19 cellular contexts compared by ENCODE assay signal in genomic region chr3:118946449-118946848, GRCh38.
"Had no signal": no experiment of that assay in that cellular context is flagged by ENCODE, and none has a peak within 500 bp of the region (broad histone marks: within the 10 kb centered on the region; RNA-seq: fewer than 3 reads in every experiment).

No MANE protein-coding gene starts in this region.

- ATAC-seq: gastrocnemius medialis; left lobe of liver; mucosa of descending colon; naive thymus-derived CD8-positive, alpha-beta T cell had no signal

- H3K36me3 Mint-ChIP-seq: naive thymus-derived CD8-positive, alpha-beta T cell had no signal

- H3K9me3 ChIP-seq: esophagus muscularis mucosa, gastrocnemius medialis, mucosa of descending colon, ovary, right atrium auricular region, testis, tibial nerve had no signal

- FAIRE-seq: small intestine had no signal

- H3K4me3 Mint-ChIP-seq: naive thymus-derived CD8-positive, alpha-beta T cell; neural crest cell; stimulated activated naive CD8-positive, alpha-beta T cell treated with anti-CD3 and anti-CD28 coated beads, Interleukin-15, Interleukin-2, amounts not matched to agents 100 ng/mL and 50 ng/mL, for 24 hours had no signal

- H3K27me3 ChIP-seq: dorsolateral prefrontal cortex, esophagus muscularis mucosa, gastrocnemius medialis, ovary, right atrium auricular region, testis, tibial nerve had no signal

- H3K36me3 ChIP-seq: esophagus muscularis mucosa, gastrocnemius medialis, ovary, right atrium auricular region, tibial nerve had no signal

- H3K9me3 Mint-ChIP-seq: naive thymus-derived CD8-positive, alpha-beta T cell; stimulated activated naive CD8-positive, alpha-beta T cell treated with anti-CD3 and anti-CD28 coated beads, Interleukin-15, Interleukin-2, amounts not matched to agents 100 ng/mL and 50 ng/mL, for 24 hours had no signal

- H3K27ac Mint-ChIP-seq: stimulated activated naive CD8-positive, alpha-beta T cell treated with anti-CD3 and anti-CD28 coated beads, Interleukin-15, Interleukin-2, amounts not matched to agents 100 ng/mL and 50 ng/mL, for 24 hours had no signal

- DNase-seq: dorsolateral prefrontal cortex; effector CD8-positive, alpha-beta T cell; gastrocnemius medialis; glutamatergic neuron; islet precursor cell; mammary epithelial cell; mucosa of descending colon; naive thymus-derived CD8-positive, alpha-beta T cell; ovary; small intestine; stimulated activated CD4-positive, alpha-beta T cell treated with anti-CD3 and anti-CD28 coated beads, Interleukin-2, amount 100 ng/mL, for 48 hours had no signal

- H3K4me3 ChIP-seq: coronary artery, esophagus muscularis mucosa, gastrocnemius medialis, mucosa of descending colon, ovary, right atrium auricular region, testis, tibial nerve had no signal

- H3K4me1 ChIP-seq: esophagus muscularis mucosa had no signal

- H3K27ac ChIP-seq: coronary artery, esophagus muscularis mucosa, gastrocnemius medialis, ovary, right atrium auricular region, testis, tibial nerve had no signal

- H3K27me3 Mint-ChIP-seq: naive thymus-derived CD8-positive, alpha-beta T cell; stimulated activated naive CD8-positive, alpha-beta T cell treated with anti-CD3 and anti-CD28 coated beads, Interleukin-15, Interleukin-2, amounts not matched to agents 100 ng/mL and 50 ng/mL, for 24 hours had no signal
